15 cellular contexts compared by ENCODE assay signal in genomic region chr2:48414640-48414979, GRCh38. TPM values are rescaled to one million over a fixed set of nuclear protein-coding genes. Genes with fewer than 3 reads are reported as not detected.
DNase-seq lines count a peak whose midpoint lies in the region; ATAC-seq and TF ChIP-seq lines count a peak whose summit lies in the region.
"Had no signal": no experiment of that assay in that cellular context is flagged by ENCODE, and none has a peak within 500 bp of the region (broad histone marks: within the 10 kb centered on the region; RNA-seq: fewer than 3 reads in every experiment).

No MANE protein-coding gene starts in this region.

- H3K4me2 ChIP-seq in Loucy (ENCODE audit: low read depth, low read length, poor library complexity, severe bottlenecking) (peak overlapping the region; percentile 76), osteoblast (ENCODE audit: insufficient read depth, low read length) (peak overlapping the region; percentile 20)

- H3K36me3 ChIP-seq in Loucy (ENCODE audit: insufficient read depth, low read length), result no peaks in the 10 kb centered on the region
- no peaks in the 10 kb centered on the region for H3K36me3 ChIP-seq in endocrine pancreas (ENCODE audit: control insufficient read depth, insufficient read depth, low read length)
- no peaks in the 10 kb centered on the region for H3K36me3 ChIP-seq in osteoblast (ENCODE audit: insufficient read depth, low read length)
- H3K36me3 ChIP-seq: BE2C, gastrocnemius medialis, ovary, suprapubic skin had no signal

- no peaks in the 10 kb centered on the region for H4K20me1 ChIP-seq in Loucy (ENCODE audit: insufficient read depth, low read length, poor library complexity, severe bottlenecking)
- H4K20me1 ChIP-seq in osteoblast (ENCODE audit: insufficient read depth, low read length), result no peaks in the 10 kb centered on the region

- peaks cover 10% of the 10 kb centered on the region; the same call in 1 of the 2 replicates for H3F3A ChIP-seq in Loucy (ENCODE audit: low read depth)

- H3K9ac ChIP-seq in Loucy (ENCODE audit: low read depth, low read length, poor library complexity, severe bottlenecking) (peak overlapping the region; percentile 38), endocrine pancreas (ENCODE audit: control insufficient read depth, insufficient read depth, low read length) (no peak overlapping the region)

- H3K27me3 ChIP-seq in Loucy (ENCODE audit: insufficient read depth, low read length, poor library complexity, severe bottlenecking), result no peaks in the 10 kb centered on the region
- H3K27me3 ChIP-seq in endocrine pancreas (ENCODE audit: control insufficient read depth, insufficient read depth, low read length), result no peaks in the 10 kb centered on the region
- no peaks in the 10 kb centered on the region for H3K27me3 ChIP-seq in osteoblast (ENCODE audit: insufficient read depth, low read length)
- H3K27me3 ChIP-seq: BE2C, gastrocnemius medialis, ovary, suprapubic skin had no signal

- no peaks in the 10 kb centered on the region for H3K79me2 ChIP-seq in Loucy (ENCODE audit: insufficient read depth, low read length)
- no peaks in the 10 kb centered on the region for H3K79me2 ChIP-seq in osteoblast (ENCODE audit: insufficient read depth, low read length)

- peaks cover 43% of the 10 kb centered on the region for H3K4me1 ChIP-seq in Loucy (ENCODE audit: insufficient read depth, low read length, poor library complexity, severe bottlenecking)
- peaks cover 7% of the 10 kb centered on the region for H3K4me1 ChIP-seq in endocrine pancreas (ENCODE audit: control insufficient read depth, insufficient read depth, low read length)
- peaks cover 6% of the 10 kb centered on the region for H3K4me1 ChIP-seq in osteoblast (ENCODE audit: insufficient read depth, low read length)
- H3K4me1 ChIP-seq: BE2C had no signal

- H3K4me3 ChIP-seq in Loucy (ENCODE audit: low read length, poor library complexity, severe bottlenecking) (peak overlapping the region; percentile 64), endocrine pancreas (ENCODE audit: control insufficient read depth, insufficient read depth, low read length) (peak overlapping the region; percentile 2), osteoblast (ENCODE audit: insufficient read depth, low read length) (no peak overlapping the region)
- H3K4me3 ChIP-seq: gastrocnemius medialis, ovary, suprapubic skin had no signal

- TF ChIP-seq CTCF in Loucy (conservative IDR thresholded peaks at IDR 0.05; ENCODE audit: low read length), result no peak
- no peak for TF ChIP-seq CTCF in osteoblast (IDR thresholded peaks at IDR 0.05; ENCODE audit: extremely low read depth, low read depth, low read length)

- H3K9me3 ChIP-seq in Loucy (ENCODE audit: insufficient read depth, low read depth, low read length), result no peaks in the 10 kb centered on the region
- peaks cover 2% of the 10 kb centered on the region for H3K9me3 ChIP-seq in endocrine pancreas (ENCODE audit: control insufficient read depth, low read length)
- H3K9me3 ChIP-seq in osteoblast (ENCODE audit: low read depth, low read length), result no peaks in the 10 kb centered on the region
- H3K9me3 ChIP-seq: BE2C, gastrocnemius medialis, ovary, suprapubic skin had no signal

- H3K27ac ChIP-seq in osteoblast (ENCODE audit: low read depth, low read length), result no peak overlapping the region
- H3K27ac ChIP-seq: ovary had no signal

- peak; percentile 28 for DNase-seq in COLO829 (ENCODE audit: low spot score)
- DNase-seq in osteoblast (ENCODE audit: insufficient read length, low spot score, missing footprints), result no peak
- DNase-seq in NCI-H2171 (lab: John Stamatoyannopoulos, UW), result no peak
- DNase-seq: activated CD4-positive, alpha-beta T cell treated with anti-CD3 and anti-CD28 coated beads, Interleukin-2, amount 50 U/mL, for 48 hours; activated T-cell treated with anti-CD3 and anti-CD28 coated beads, Interleukin-2, amount 50 U/mL, for 4 hours; BE2C; gastrocnemius medialis; ovary; Right ventricle myocardium superior; stimulated activated CD8-positive, alpha-beta memory T cell treated with anti-CD3 and anti-CD28 coated beads, Interleukin-4, amount 100 ng/mL, for 48 hours had no signal

- ATAC-seq in GM21528 (IDR thresholded peaks at IDR 0.05; ENCODE audit: low FRiP score, unreplicated experiment) (no peak), GM19328 (IDR thresholded peaks at IDR 0.05; ENCODE audit: unreplicated experiment) (no peak)
- ATAC-seq: gastrocnemius medialis had no signal

- H3K9me2 ChIP-seq in Loucy (replicated peaks; ENCODE audit: low read depth, low read length), result no peaks in the 10 kb centered on the region

- H2AFZ ChIP-seq in Loucy (ENCODE audit: low read length) (peak overlapping the region; percentile 16; the same call in 1 of the 2 replicates), osteoblast (ENCODE audit: low read length) (no peak overlapping the region)

RNA-seq across cellular contexts. Expression of gene PPP1R21, which starts 26.0 kb away (rescaled TPM):
- 14.5 and 19.2 TPM in 2 replicates for total RNA-seq in osteoblast
